Comparison of ENCODE assay signal across 24 cellular contexts in the genomic region with DNA sequence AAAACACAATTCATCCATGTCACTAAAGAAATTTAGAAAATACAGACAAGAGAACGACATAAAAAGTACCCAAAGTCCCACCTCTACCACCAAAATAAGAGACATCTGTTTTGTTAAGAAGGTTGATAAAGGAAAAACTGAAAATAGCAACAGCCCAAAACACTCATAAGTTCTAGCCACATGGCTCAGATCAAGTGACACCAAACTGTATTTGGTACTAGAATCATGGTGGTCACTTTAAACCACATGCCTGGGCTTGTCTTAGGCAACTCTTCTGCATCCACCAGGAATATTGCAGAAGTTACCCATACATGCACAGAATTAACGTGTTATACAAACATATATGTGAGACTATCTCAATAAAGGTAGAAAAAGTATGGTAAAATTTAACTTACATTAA.
DNase-seq lines count a peak whose midpoint lies in the region; FAIRE-seq and TF ChIP-seq lines count a peak whose summit lies in the region.
"Had no signal": no experiment of that assay in that cellular context is flagged by ENCODE, and none has a peak within 500 bp of the region (broad histone marks: within the 10 kb centered on the region; RNA-seq: fewer than 3 reads in every experiment).

No MANE protein-coding gene starts in this region.

- H3K36me3 ChIP-seq in mammary epithelial cell (ENCODE audit: insufficient read depth, low read length) = peaks cover 6% of the 10 kb centered on the region
- H3K36me3 ChIP-seq in keratinocyte (ENCODE audit: control insufficient read depth in 2 of 2, extremely low read depth in 1 of 2, insufficient read depth in 2 of 2, low read length in 2 of 2) = peaks cover 1 to 9% of the 10 kb centered on the region in 2 experiments
- H3K36me3 ChIP-seq: MG63 had no signal

- dilution Hi-C loops in mammary epithelial cell (cut with HindIII; ENCODE audit: low sequenced_read_pairs) (no loop called here), keratinocyte (cut with MboI; ENCODE audit: extremely low pct_ligation_motif_present, low sequenced_read_pairs) (no loop called here)

- FAIRE-seq in keratinocyte (lab: Jason Lieb, UNC) = peak; percentile 41
- FAIRE-seq: A204.1, H54 had no signal

- H4K20me1 ChIP-seq in mammary epithelial cell (ENCODE audit: insufficient read depth, low read length) = no peaks in the 10 kb centered on the region
- peaks cover 5% of the 10 kb centered on the region for H4K20me1 ChIP-seq in keratinocyte (ENCODE audit: control insufficient read depth, extremely low read depth, insufficient read depth, low read length)

- 100% methylated on average over 2 of the region's 2 CpGs for WGBS in mammary epithelial cell (ENCODE audit: low coverage, missing lambda C conversion rate)

- POLR2A ChIA-PET in MCF 10A (lab: Yijun Ruan, JAX) = no interaction called here

- H3K79me2 ChIP-seq in mammary epithelial cell (ENCODE audit: insufficient read depth, low read length) (peaks cover 96% of the 10 kb centered on the region), keratinocyte (ENCODE audit: control insufficient read depth, insufficient read depth, low read length) (peaks cover 96% of the 10 kb centered on the region)

- H3K27ac ChIP-seq in mammary epithelial cell (ENCODE audit: insufficient read depth, low read depth, low read length) (no peak overlapping the region), keratinocyte (ENCODE audit: control insufficient read depth, insufficient read depth, low read length) (no peak overlapping the region)
- H3K27ac ChIP-seq: RWPE1, SK-N-MC had no signal

- H3K4me2 ChIP-seq in mammary epithelial cell (ENCODE audit: insufficient read depth, low read depth, low read length) (peak overlapping the region; percentile 11), keratinocyte (ENCODE audit: control insufficient read depth, extremely low read depth, insufficient read depth, low read depth, low read length) (no peak overlapping the region)

- CTCF ChIA-PET in mammary epithelial cell (lab: Charles Lee; ENCODE audit: low non-redundant PET) = no interaction called here
- CTCF ChIA-PET in MCF 10A (lab: Yijun Ruan, JAX) = no interaction called here

- no TSS peak for BruUV-seq in mammary epithelial cell (replicated peaks; lab: Mats Ljungman, UMichigan)
- no TSS peak for BruUV-seq in MCF 10A (replicated peaks; lab: Mats Ljungman, UMichigan)

- H3K4me1 ChIP-seq in mammary epithelial cell (ENCODE audit: insufficient read depth, low read length) = peaks cover 40% of the 10 kb centered on the region
- peaks cover 21% of the 10 kb centered on the region for H3K4me1 ChIP-seq in keratinocyte (ENCODE audit: control insufficient read depth, extremely low read depth, insufficient read depth, low read length)

- no peaks in the 10 kb centered on the region for H3K27me3 ChIP-seq in mammary epithelial cell (ENCODE audit: insufficient read depth, low read length)
- H3K27me3 ChIP-seq in keratinocyte (ENCODE audit: control insufficient read depth, extremely low read depth, insufficient read depth, low read length) = no peaks in the 10 kb centered on the region
- H3K27me3 ChIP-seq: MG63 had no signal

- H3K9ac ChIP-seq in mammary epithelial cell (ENCODE audit: insufficient read depth, low read length) = no peak overlapping the region
- H3K9ac ChIP-seq in keratinocyte (ENCODE audit: control insufficient read depth, extremely low read depth, insufficient read depth, low read length) = no peak overlapping the region

- in situ Hi-C loops in mammary epithelial cell (cut with MboI; ENCODE audit: low sequenced_read_pairs in 2 of 2) = no loop called here

- peaks cover 5% of the 10 kb centered on the region for H3K9me1 ChIP-seq in keratinocyte (ENCODE audit: control insufficient read depth, extremely low read depth, insufficient read depth, low read length)

- H2AFZ ChIP-seq in mammary epithelial cell (ENCODE audit: low read depth, low read length) (no peak overlapping the region), keratinocyte (ENCODE audit: control insufficient read depth, low read length) (no peak overlapping the region)

- no peak for TF ChIP-seq CTCF in mammary epithelial cell (conservative IDR thresholded peaks at IDR 0.05 in 1 of 2, IDR thresholded peaks at IDR 0.05 in 1 of 2; ENCODE audit: extremely low read depth in 1 of 2, insufficient read depth in 1 of 2, low read depth in 1 of 2, low read length in 2 of 2)
- no peak for TF ChIP-seq CTCF in MCF 10A (IDR thresholded peaks at IDR 0.05; ENCODE audit: unreplicated experiment)
- TF ChIP-seq CTCF in keratinocyte (optimal IDR thresholded peaks at IDR 0.05 in 1 of 3, IDR thresholded peaks at IDR 0.05 in 1 of 3, conservative IDR thresholded peaks at IDR 0.05 in 1 of 3; ENCODE audit: extremely low read depth in 1 of 3, insufficient read depth in 2 of 3, low read length in 3 of 3) = no peak

- no peak for DNase-seq in mammary epithelial cell
- no peak for DNase-seq in MCF 10A (ENCODE audit: unreplicated experiment)
- peak; percentile 21 for DNase-seq in NCI-H69 (lab: John Stamatoyannopoulos, UW)
- DNase-seq in keratinocyte (ENCODE audit: low read depth, low spot score) = no peak
- DNase-seq in SW 1271 (lab: John Stamatoyannopoulos, UW) = no peak
- DNase-seq in NCI-H1105 (lab: John Stamatoyannopoulos, UW) = no peak
- DNase-seq in activated CD4-positive, alpha-beta T cell treated with anti-CD3 and anti-CD28 coated beads for 48 hours = no peak
- DNase-seq in NK-92 treated with Interleukin-12 subunit alpha and Interleukin-12 subunit beta, amount 100 ng/mL, for 24 hours (lab: John Stamatoyannopoulos, UW) = no peak
- DNase-seq: DMS79, Karpas-422, MG63, NCI-H1092 treated with DMSO at 0.1 percent for 48 hours, NCI-H146, NCI-H2081 treated with DMSO at 0.1 percent for 48 hours, NCI-H774, PC-3, SHP77 treated with DMSO at 0.1 percent for 48 hours had no signal

- H3K36me3 Mint-ChIP-seq in MCF 10A (ENCODE audit: insufficient read depth, unreplicated experiment) = peaks cover 19% of the 10 kb centered on the region
- H3K36me3 Mint-ChIP-seq: CD14-positive monocyte had no signal

- no peak overlapping the region for H3K4me3 ChIP-seq in mammary epithelial cell (replicated peaks in 1 of 3; ENCODE audit: insufficient read depth in 1 of 3, low read depth in 2 of 3, low read length in 3 of 3)
- H3K4me3 ChIP-seq in keratinocyte (ENCODE audit: control insufficient read depth in 2 of 3, extremely low read depth in 1 of 3, insufficient read depth in 2 of 3, low read depth in 1 of 3, low read length in 3 of 3) = no peak overlapping the region
- H3K4me3 ChIP-seq: MG63, SK-N-MC had no signal

- no peak overlapping the region for H3K27ac Mint-ChIP-seq in MCF 10A (ENCODE audit: low read depth, unreplicated experiment)
- H3K27ac Mint-ChIP-seq: B cell, CD14-positive monocyte, IgD-negative memory B cell had no signal

- peaks cover 20% of the 10 kb centered on the region for H3K4me1 Mint-ChIP-seq in MCF 10A (ENCODE audit: insufficient read depth, unreplicated experiment)
- H3K4me1 Mint-ChIP-seq: B cell had no signal

- H3K4me3 Mint-ChIP-seq in MCF 10A (ENCODE audit: unreplicated experiment) = no peak overlapping the region
- H3K4me3 Mint-ChIP-seq: B cell, CD14-positive monocyte, IgD-negative memory B cell had no signal

- H3K27me3 Mint-ChIP-seq in MCF 10A (ENCODE audit: insufficient read depth, unreplicated experiment) = no peaks in the 10 kb centered on the region

- H3K9me3 Mint-ChIP-seq in MCF 10A (ENCODE audit: unreplicated experiment) = no peaks in the 10 kb centered on the region
- H3K9me3 Mint-ChIP-seq: CD14-positive monocyte, IgD-negative memory B cell had no signal

- intact Hi-C loops in mammary epithelial cell (cut with micrococcal nuclease) = no loop called here
- intact Hi-C loops in MCF 10A (cut with micrococcal nuclease) = no loop called here

- H3K9me3 ChIP-seq in mammary epithelial cell (replicated peaks; ENCODE audit: insufficient read depth, low read length) = no peaks in the 10 kb centered on the region
- H3K9me3 ChIP-seq in keratinocyte (ENCODE audit: control insufficient read depth, low read depth, low read length) = no peaks in the 10 kb centered on the region
- H3K9me3 ChIP-seq: MG63 had no signal
